In the genomic region with DNA sequence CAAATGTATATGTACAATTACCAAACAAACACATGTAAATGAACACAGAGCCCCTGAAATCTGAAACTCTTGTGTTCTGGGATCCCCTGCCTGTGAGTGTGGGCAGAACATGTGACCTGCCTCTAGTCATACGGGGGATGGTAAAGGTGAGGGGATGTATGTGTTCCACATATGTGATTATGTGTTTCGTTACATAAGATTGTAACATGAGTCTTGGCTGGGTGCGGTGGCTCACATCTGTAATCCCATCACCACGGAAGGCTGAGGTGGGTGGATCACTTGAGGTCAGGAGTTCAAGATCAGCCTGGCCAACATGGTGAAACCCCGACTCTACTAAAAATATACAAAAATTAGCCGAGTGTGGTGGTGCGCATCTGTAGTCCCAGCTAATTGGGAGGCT, we compare ENCODE assay signal across 8 cellular contexts. TPM values are rescaled to one million over a fixed set of nuclear protein-coding genes. Genes with fewer than 3 reads are reported as not detected.
"Had no signal": no experiment of that assay in that cellular context is flagged by ENCODE, and none has a peak within 500 bp of the region (broad histone marks: within the 10 kb centered on the region; RNA-seq: fewer than 3 reads in every experiment).

No MANE protein-coding gene starts in this region.

- DNase-seq: GM23248, GOT3, H7, HFFc6 had no signal

- H3K36me3 ChIP-seq: HAP-1 had no signal

- H3K9me3 Mint-ChIP-seq: HFFc6, IgD-negative memory B cell had no signal

- H3K4me3 ChIP-seq: GM23248, HAP-1 had no signal

- H3K4me3 Mint-ChIP-seq: HFFc6, IgD-negative memory B cell had no signal

- H3K4me1 ChIP-seq: HAP-1 had no signal

- H3K9me3 ChIP-seq: HAP-1 had no signal

- H3K27me3 Mint-ChIP-seq: IgD-negative memory B cell had no signal

- H3K27ac Mint-ChIP-seq: HFFc6, IgD-negative memory B cell had no signal

- H3K27ac ChIP-seq: GM23248, HL-60 had no signal

RNA-seq across cellular contexts. Expression of gene SLC2A9, which starts 37.1 kb away (rescaled TPM):
- total RNA-seq: H4, H7 had no signal
